In genomic region chr4:173182403-173182802, GRCh38 we compare ENCODE assay signal across 10 cellular contexts. TPM values are rescaled to one million over a fixed set of nuclear protein-coding genes. Genes with fewer than 3 reads are reported as not detected.
A peak's percentile ranks its signal among the peaks of the same experiment; 100 is the strongest.
DNase-seq lines count a peak whose midpoint lies in the region; ATAC-seq and TF ChIP-seq lines count a peak whose summit lies in the region.
"Had no signal": no experiment of that assay in that cellular context is flagged by ENCODE, and none has a peak within 500 bp of the region (broad histone marks: within the 10 kb centered on the region; RNA-seq: fewer than 3 reads in every experiment).

No MANE protein-coding gene starts in this region.

- intact Hi-C loops in activated CD8-positive, alpha-beta T cell treated with anti-CD3 and anti-CD28 coated beads for 36 hours (cut with micrococcal nuclease), result no loop called here
- intact Hi-C loops in head of caudate nucleus (cut with DNase I), result no loop called here

- no peak overlapping the region for H3K4me3 ChIP-seq in SJSA1
- H3K4me3 ChIP-seq: BLaER1 treated with 17β-estradiol and CSF1 and Interleukin-3, amounts not matched to agents 10 nM and 100 nM had no signal

- peak; percentile 33 for ATAC-seq in activated CD8-positive, alpha-beta T cell treated with anti-CD3 and anti-CD28 coated beads for 36 hours
- no peak for ATAC-seq in activated CD8-positive, alpha-beta T cell treated with anti-CD3 and anti-CD28 coated beads, Interleukin-2, amount 10 ng/mL, durations not matched to agents 7 days and 5 days
- peak; percentile 26 for ATAC-seq in stimulated activated naive CD8-positive, alpha-beta T cell treated with anti-CD3 and anti-CD28 coated beads, Interleukin-15, amount 100 ng/mL, for 72 hours

- H3K4me1 Mint-ChIP-seq in activated CD8-positive, alpha-beta T cell treated with anti-CD3 and anti-CD28 coated beads for 36 hours (ENCODE audit: low read depth), result peaks cover 25% of the 10 kb centered on the region
- peaks cover 3% of the 10 kb centered on the region for H3K4me1 Mint-ChIP-seq in activated CD8-positive, alpha-beta T cell treated with anti-CD3 and anti-CD28 coated beads, Interleukin-2, amount 10 ng/mL, durations not matched to agents 7 days and 5 days (ENCODE audit: low read depth)
- H3K4me1 Mint-ChIP-seq in stimulated activated naive CD8-positive, alpha-beta T cell treated with anti-CD3 and anti-CD28 coated beads, Interleukin-15, amount 100 ng/mL, for 72 hours, result peaks cover 19% of the 10 kb centered on the region

- H3K27me3 Mint-ChIP-seq in activated CD8-positive, alpha-beta T cell treated with anti-CD3 and anti-CD28 coated beads for 36 hours, result no peaks in the 10 kb centered on the region
- no peaks in the 10 kb centered on the region for H3K27me3 Mint-ChIP-seq in activated CD8-positive, alpha-beta T cell treated with anti-CD3 and anti-CD28 coated beads, Interleukin-2, amount 10 ng/mL, durations not matched to agents 7 days and 5 days (ENCODE audit: low read depth)
- no peaks in the 10 kb centered on the region for H3K27me3 Mint-ChIP-seq in stimulated activated naive CD8-positive, alpha-beta T cell treated with anti-CD3 and anti-CD28 coated beads, Interleukin-15, amount 100 ng/mL, for 72 hours

- H3K9me3 ChIP-seq in SJSA1 (replicated peaks), result no peaks in the 10 kb centered on the region

- no peaks in the 10 kb centered on the region for H3K36me3 Mint-ChIP-seq in activated CD8-positive, alpha-beta T cell treated with anti-CD3 and anti-CD28 coated beads for 36 hours (ENCODE audit: low read depth)
- no peaks in the 10 kb centered on the region for H3K36me3 Mint-ChIP-seq in activated CD8-positive, alpha-beta T cell treated with anti-CD3 and anti-CD28 coated beads, Interleukin-2, amount 10 ng/mL, durations not matched to agents 7 days and 5 days (ENCODE audit: low read depth)

- peak; percentile 11 for DNase-seq in activated CD8-positive, alpha-beta T cell treated with anti-CD3 and anti-CD28 coated beads for 36 hours
- no peak for DNase-seq in activated CD8-positive, alpha-beta T cell treated with anti-CD3 and anti-CD28 coated beads, Interleukin-2, amount 10 ng/mL, durations not matched to agents 7 days and 5 days
- DNase-seq in SJSA1 (ENCODE audit: low read depth in 1 of 2, low spot score in 2 of 2) (peak; percentile 55 to 82), fibroblast of gingiva (ENCODE audit: low read depth) (peak; percentile 58), head of caudate nucleus (no peak), amniotic stem cell (lab: John Stamatoyannopoulos, UW) (no peak), NCI-H1092 treated with DMSO at 0.1 percent for 48 hours (lab: John Stamatoyannopoulos, UW) (no peak)
- DNase-seq in stimulated activated naive CD8-positive, alpha-beta T cell treated with anti-CD3 and anti-CD28 coated beads, Interleukin-15, amount 100 ng/mL, for 72 hours, result no peak
- DNase-seq: NCI-H146 had no signal

- POLR2A ChIA-PET in activated CD8-positive, alpha-beta T cell treated with anti-CD3 and anti-CD28 coated beads for 36 hours (lab: Charles Lee), result interaction anchor here (0.8 kb wide), 1 partner anchor 376 kb away, joined by 3 read pairs; no protein-coding TSS in a partner anchor
- POLR2A ChIA-PET in activated CD8-positive, alpha-beta T cell treated with anti-CD3 and anti-CD28 coated beads, Interleukin-2, amount 10 ng/mL, durations not matched to agents 7 days and 5 days (lab: Charles Lee), result no interaction called here

- CTCF ChIA-PET in activated CD8-positive, alpha-beta T cell treated with anti-CD3 and anti-CD28 coated beads for 36 hours (lab: Charles Lee), result no interaction called here
- CTCF ChIA-PET in activated CD8-positive, alpha-beta T cell treated with anti-CD3 and anti-CD28 coated beads, Interleukin-2, amount 10 ng/mL, durations not matched to agents 7 days and 5 days (lab: Charles Lee), result no interaction called here

- H3K36me3 ChIP-seq in SJSA1, result no peaks in the 10 kb centered on the region

- H3K9me3 Mint-ChIP-seq in activated CD8-positive, alpha-beta T cell treated with anti-CD3 and anti-CD28 coated beads for 36 hours, result no peaks in the 10 kb centered on the region
- no peaks in the 10 kb centered on the region for H3K9me3 Mint-ChIP-seq in activated CD8-positive, alpha-beta T cell treated with anti-CD3 and anti-CD28 coated beads, Interleukin-2, amount 10 ng/mL, durations not matched to agents 7 days and 5 days (ENCODE audit: insufficient read depth)
- no peaks in the 10 kb centered on the region for H3K9me3 Mint-ChIP-seq in stimulated activated naive CD8-positive, alpha-beta T cell treated with anti-CD3 and anti-CD28 coated beads, Interleukin-15, amount 100 ng/mL, for 72 hours

- TF ChIP-seq CTCF in activated CD8-positive, alpha-beta T cell treated with anti-CD3 and anti-CD28 coated beads for 36 hours (IDR thresholded peaks at IDR 0.05), result no peak

- no peak overlapping the region for H3K4me3 Mint-ChIP-seq in activated CD8-positive, alpha-beta T cell treated with anti-CD3 and anti-CD28 coated beads for 36 hours
- H3K4me3 Mint-ChIP-seq in activated CD8-positive, alpha-beta T cell treated with anti-CD3 and anti-CD28 coated beads, Interleukin-2, amount 10 ng/mL, durations not matched to agents 7 days and 5 days, result no peak overlapping the region
- no peak overlapping the region for H3K4me3 Mint-ChIP-seq in stimulated activated naive CD8-positive, alpha-beta T cell treated with anti-CD3 and anti-CD28 coated beads, Interleukin-15, amount 100 ng/mL, for 72 hours

- no peak overlapping the region for H3K27ac Mint-ChIP-seq in activated CD8-positive, alpha-beta T cell treated with anti-CD3 and anti-CD28 coated beads for 36 hours
- H3K27ac Mint-ChIP-seq in activated CD8-positive, alpha-beta T cell treated with anti-CD3 and anti-CD28 coated beads, Interleukin-2, amount 10 ng/mL, durations not matched to agents 7 days and 5 days, result no peak overlapping the region
- H3K27ac Mint-ChIP-seq in stimulated activated naive CD8-positive, alpha-beta T cell treated with anti-CD3 and anti-CD28 coated beads, Interleukin-15, amount 100 ng/mL, for 72 hours, result no peak overlapping the region

- H3K4me1 ChIP-seq in SJSA1 (replicated peaks), result peaks cover 37% of the 10 kb centered on the region

- H3K27me3 ChIP-seq in SJSA1 (replicated peaks), result no peaks in the 10 kb centered on the region
- H3K27me3 ChIP-seq: BLaER1 treated with 17β-estradiol and CSF1 and Interleukin-3, amounts not matched to agents 10 nM and 100 nM had no signal

- peak overlapping the region; percentile 75 for H3K27ac ChIP-seq in SJSA1

RNA-seq across cellular contexts. Expression of gene GALNT7, which starts 13.8 kb away (rescaled TPM):
- total RNA-seq in activated CD8-positive, alpha-beta T cell treated with anti-CD3 and anti-CD28 coated beads for 36 hours, result 10 to 100 TPM; 10.2 to 10.4 TPM
- 10 to 100 TPM; 16.2 to 16.7 TPM for total RNA-seq in activated CD8-positive, alpha-beta T cell treated with anti-CD3 and anti-CD28 coated beads, Interleukin-2, amount 10 ng/mL, durations not matched to agents 7 days and 5 days
- total RNA-seq in SJSA1 (2014; rRNA removed; shearing (Covaris generic)), result 14.8 and 24.7 TPM in 2 replicates

Comparison
In these comparisons a context has a peak if more than half of its experiments do, and no peak if none do; other contexts are left out.
1. DNase-seq: peak in activated CD8-positive, alpha-beta T cell treated with anti-CD3 and anti-CD28 coated beads for 36 hours (single experiment), SJSA1 (2 of 2) and fibroblast of gingiva (single experiment); none in activated CD8-positive, alpha-beta T cell treated with anti-CD3 and anti-CD28 coated beads, Interleukin-2, amount 10 ng/mL, durations not matched to agents 7 days and 5 days (single experiment), stimulated activated naive CD8-positive, alpha-beta T cell treated with anti-CD3 and anti-CD28 coated beads, Interleukin-15, amount 100 ng/mL, for 72 hours (0 of 2), head of caudate nucleus (0 of 42), amniotic stem cell (single experiment) and NCI-H1092 treated with DMSO at 0.1 percent for 48 hours (single experiment).